Comparison of ENCODE assay signal across 8 cellular contexts in the genomic region with DNA sequence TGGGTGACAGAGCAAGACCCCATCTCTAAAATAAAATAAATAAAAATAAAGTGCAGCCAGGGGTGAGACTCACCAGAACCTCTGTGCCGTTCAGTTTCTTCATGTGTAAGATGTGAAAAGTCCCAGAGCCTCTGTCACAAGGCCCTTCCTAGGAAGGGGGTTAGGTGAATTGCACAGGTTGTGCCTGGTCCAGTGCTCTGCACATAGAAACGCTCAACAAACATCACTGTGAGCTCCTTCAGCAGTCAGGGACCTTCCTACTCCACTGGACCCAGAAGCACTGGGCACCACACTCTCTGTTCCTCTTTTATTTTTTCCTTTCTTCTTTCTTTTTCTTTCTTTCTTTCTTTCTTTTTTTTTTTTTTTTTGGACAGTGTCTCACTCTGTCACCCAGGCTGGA.
"Had no signal": no experiment of that assay in that cellular context is flagged by ENCODE, and none has a peak within 500 bp of the region (broad histone marks: within the 10 kb centered on the region; RNA-seq: fewer than 3 reads in every experiment).

No MANE protein-coding gene starts in this region.

- ATAC-seq: GM23338, K562 had no signal

- H3K4me2 ChIP-seq: GM23338 had no signal

- H3K4me3 ChIP-seq: GM23338, K562 had no signal

- FAIRE-seq: H1, H54, HTR-8/SVneo, K562 had no signal

- H3K4me3 Mint-ChIP-seq: GM23338, H9 had no signal

- H3K9me3 Mint-ChIP-seq: GM23338, H9 had no signal

- DNase-seq: H9, HCEC 1CT, IMR-90 had no signal

- H2AFZ ChIP-seq: GM23338 had no signal
